In genomic region chr3:141738636-141739363, GRCh38 we compare ENCODE assay signal across 8 cellular contexts. TPM values are rescaled to one million over a fixed set of nuclear protein-coding genes. Genes with fewer than 3 reads are reported as not detected.
A peak's percentile ranks its signal among the peaks of the same experiment; 100 is the strongest.
DNase-seq lines count a peak whose midpoint lies in the region; ATAC-seq and TF ChIP-seq lines count a peak whose summit lies in the region.

No MANE protein-coding gene starts in this region.

- peaks cover 0 to 12% (median 0%) of the 10 kb centered on the region in 3 donors for H3K36me3 ChIP-seq in esophagus squamous epithelium

- H3K27me3 Mint-ChIP-seq in activated B cell treated with CpG ODN at 0.5 μM for 24 hours, result no peaks in the 10 kb centered on the region
- peaks cover 5% of the 10 kb centered on the region for H3K27me3 Mint-ChIP-seq in nephron (ENCODE audit: low read depth)

- peaks cover 40% of the 10 kb centered on the region for H3K4me1 Mint-ChIP-seq in activated B cell treated with CpG ODN at 0.5 μM for 24 hours
- H3K4me1 Mint-ChIP-seq in nephron, result peaks cover 31% of the 10 kb centered on the region

- no peaks in the 10 kb centered on the region for H3K27me3 ChIP-seq in esophagus squamous epithelium

- no peak for TF ChIP-seq POLR2A in esophagus squamous epithelium (IDR thresholded peaks at IDR 0.05)

- peak overlapping the region; percentile 96 for H3K4me3 Mint-ChIP-seq in activated B cell treated with CpG ODN at 0.5 μM for 24 hours
- H3K4me3 Mint-ChIP-seq in nephron, result peak overlapping the region; percentile 96 to 100 (median 99)

- CTCF ChIA-PET in activated B cell treated with CpG ODN at 0.5 μM for 24 hours (lab: Charles Lee), result interaction anchor here (0.9 to 2.8 kb wide), 7 partner anchors 131 to 507 kb away, joined by 3 to 25 read pairs (median 3); partner anchors contain the start of gene PXYLP1

- H3K27ac ChIP-seq in esophagus squamous epithelium, result peak overlapping the region; percentile 94 to 99 (median 96)

- H3K9me3 Mint-ChIP-seq in activated B cell treated with CpG ODN at 0.5 μM for 24 hours (no peaks in the 10 kb centered on the region), nephron (no peaks in the 10 kb centered on the region)

- POLR2A ChIA-PET in activated B cell treated with CpG ODN at 0.5 μM for 24 hours (lab: Charles Lee), result interaction anchor here (0.6 to 3.2 kb wide), 11 partner anchors 8 to 1262 kb away, joined by 3 to 42 read pairs (median 5); partner anchors contain the start of genes ATP1B3, U2SURP and XRN1

- peak overlapping the region; percentile 85 to 93 (median 92) for H3K4me3 ChIP-seq in esophagus squamous epithelium

- DNase-seq in activated T-cell treated with anti-CD3 and anti-CD28 coated beads for 1 hour (ENCODE audit: low read depth) (peak; percentile 4), NCI-H146 (lab: John Stamatoyannopoulos, UW) (peak; percentile 64), activated B cell treated with CpG ODN at 0.5 μM for 24 hours (no peak), esophagus squamous epithelium (lab: John Stamatoyannopoulos, UW) (no peak), mucosa of gallbladder (ENCODE audit: low spot score) (no peak)
- DNase-seq in activated T-cell treated with anti-CD3 and anti-CD28 coated beads, Interleukin-2, amount 50 U/mL, for 1 hour, result no peak

- peaks cover 0 to 51% (median 22%) of the 10 kb centered on the region in 3 donors for H3K4me1 ChIP-seq in esophagus squamous epithelium

- TF ChIP-seq CTCF in activated B cell treated with CpG ODN at 0.5 μM for 24 hours (IDR thresholded peaks at IDR 0.05) (no peak), esophagus squamous epithelium (IDR thresholded peaks at IDR 0.05) (no peak), nephron (IDR thresholded peaks at IDR 0.05; ENCODE audit: unreplicated experiment in 3 of 3) (no peak)

- H3K27ac Mint-ChIP-seq in activated B cell treated with CpG ODN at 0.5 μM for 24 hours, result peak overlapping the region; percentile 96
- peak overlapping the region; percentile 96 to 99 (median 98) for H3K27ac Mint-ChIP-seq in nephron

- intact Hi-C loops in activated B cell treated with CpG ODN at 0.5 μM for 24 hours (cut with micrococcal nuclease), result loop anchor here (1.0 to 10.0 kb wide), 19 partner anchors 13 to 1262 kb away; partner anchors contain the start of genes ATR, GK5, PXYLP1 and RASA2
- intact Hi-C loops in esophagus squamous epithelium (cut with DNase I), result loop anchor here (2.0 kb wide), 1 partner anchor 138 kb away; the partner anchor contains the start of gene ATP1B3

- 0% methylated on average over 11 to 19 of the region's 30 CpGs for WGBS in esophagus squamous epithelium, 2 donors

- H3K36me3 Mint-ChIP-seq in activated B cell treated with CpG ODN at 0.5 μM for 24 hours (ENCODE audit: low read depth) (peaks cover 22% of the 10 kb centered on the region), nephron (ENCODE audit: low read depth) (peaks cover 9% of the 10 kb centered on the region)

- ATAC-seq in HG02610 (IDR thresholded peaks at IDR 0.05; ENCODE audit: unreplicated experiment) (peak; percentile 24), activated B cell treated with CpG ODN at 0.5 μM for 24 hours (ENCODE audit: low read depth) (peak; percentile 4)

- H3K9me3 ChIP-seq in esophagus squamous epithelium, result no peaks in the 10 kb centered on the region

RNA-seq across cellular contexts. Expression of gene RNF7, which starts 0.7 kb away (rescaled TPM):
- total RNA-seq in activated B cell treated with CpG ODN at 0.5 μM for 24 hours, result 60.7 and 62.1 TPM in 2 replicates
- total RNA-seq in esophagus squamous epithelium, result 100 to 1,000 TPM in 2 of 4 donors, 10 to 100 TPM in 2; 54.4 to 103 (median 92.4) TPM
- 88.2 TPM for total RNA-seq in mucosa of gallbladder

RNA-seq across cellular contexts. Expression of gene GRK7, which starts 24.4 kb away (rescaled TPM):
- not detected in 2 replicates for total RNA-seq in activated B cell treated with CpG ODN at 0.5 μM for 24 hours
- under 1 TPM in 1 of 4 donors, not detected in 3; 0.08 TPM for total RNA-seq in esophagus squamous epithelium
- not detected for total RNA-seq in mucosa of gallbladder

Comparison
In these comparisons a context has a peak if more than half of its experiments do, and no peak if none do; other contexts are left out.
1. DNase-seq: peak in activated T-cell treated with anti-CD3 and anti-CD28 coated beads for 1 hour (single experiment) and NCI-H146 (single experiment); none in activated T-cell treated with anti-CD3 and anti-CD28 coated beads, Interleukin-2, amount 50 U/mL, for 1 hour (single experiment), activated B cell treated with CpG ODN at 0.5 μM for 24 hours (single experiment), esophagus squamous epithelium (single experiment) and mucosa of gallbladder (single experiment).